ENCODE assay signal across 16 cellular contexts in the genomic region with DNA sequence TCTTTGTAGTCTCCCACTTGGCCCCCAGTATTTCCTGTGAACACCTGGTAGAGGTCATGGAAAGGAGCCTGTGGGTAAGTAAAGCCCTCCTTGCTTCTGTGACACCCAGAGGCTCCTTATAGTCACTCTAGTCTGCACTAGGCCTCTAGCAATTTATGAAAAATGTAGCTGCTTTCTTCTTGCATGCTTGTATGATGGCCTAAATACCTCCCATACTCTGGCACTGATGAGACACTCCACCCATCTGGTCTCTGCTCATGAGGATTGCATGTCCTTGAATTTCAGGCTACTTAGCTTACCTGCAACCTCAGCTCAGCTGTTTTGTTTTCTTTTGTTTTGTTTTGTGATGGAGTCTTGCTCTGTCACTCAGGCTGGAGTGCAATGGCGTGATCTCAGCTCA. TPM values are rescaled to one million over a fixed set of nuclear protein-coding genes. Genes with fewer than 3 reads are reported as not detected.
A peak's percentile ranks its signal among the peaks of the same experiment; 100 is the strongest.
DNase-seq lines count a peak whose midpoint lies in the region; ATAC-seq, FAIRE-seq and TF ChIP-seq lines count a peak whose summit lies in the region.
"Had no signal": no experiment of that assay in that cellular context is flagged by ENCODE, and none has a peak within 500 bp of the region (broad histone marks: within the 10 kb centered on the region; RNA-seq: fewer than 3 reads in every experiment).

No MANE protein-coding gene starts in this region.

- no peaks in the 10 kb centered on the region for H3K27me3 ChIP-seq in GM23338 (ENCODE audit: insufficient read depth)
- H3K27me3 ChIP-seq in endodermal cell (ENCODE audit: control insufficient read depth, insufficient read depth, low read length, poor library complexity, severe bottlenecking), result no peaks in the 10 kb centered on the region
- no peaks in the 10 kb centered on the region for H3K27me3 ChIP-seq in iPS-20b (ENCODE audit: insufficient read depth, low read length)
- H3K27me3 ChIP-seq in tibial artery, result no peaks in the 10 kb centered on the region
- H3K27me3 ChIP-seq: BLaER1 treated with 17β-estradiol and CSF1 and Interleukin-3, amounts not matched to agents 10 nM and 100 nM had no signal

- ATAC-seq in GM23338, result no peak
- ATAC-seq: HepG2, Right ventricle myocardium inferior had no signal

- H3K27ac Mint-ChIP-seq in GM23338 (peak overlapping the region; percentile 24; the same call in 1 of the 2 replicates), endodermal cell (peak overlapping the region; percentile 31)

- H3K4me1 ChIP-seq in GM23338 (ENCODE audit: insufficient read depth) (peaks cover 52% of the 10 kb centered on the region), endodermal cell (ENCODE audit: control insufficient read depth, insufficient read depth, low read length) (peaks cover 12% of the 10 kb centered on the region), iPS-20b (ENCODE audit: insufficient read depth, low read length) (peaks cover 21% of the 10 kb centered on the region; the same call in 1 of the 2 replicates), tibial artery (peaks cover 0 to 5% (median 0%) of the 10 kb centered on the region in 4 donors)

- TF ChIP-seq CTCF in GM23338 (conservative IDR thresholded peaks at IDR 0.05; ENCODE audit: low read depth in 2 of 2) (no peak), endodermal cell (conservative IDR thresholded peaks at IDR 0.05) (no peak), tibial artery (IDR thresholded peaks at IDR 0.05) (no peak)

- no peak for DNase-seq in GM23338 (ENCODE audit: low spot score)
- DNase-seq in endodermal cell, result no peak
- DNase-seq in tibial artery, result no peak
- no peak for DNase-seq in GF-D8 (lab: John Stamatoyannopoulos, UW)
- no peak for DNase-seq in GM12892 (ENCODE audit: insufficient read length)
- no peak for DNase-seq in RKO (ENCODE audit: low spot score)
- DNase-seq: Kasumi-1, NCI-H187 treated with DMSO at 0.1 percent for 48 hours, NCI-H446 treated with DMSO at 0.1 percent for 48 hours, NCI-H82 had no signal

- peaks cover 15% of the 10 kb centered on the region for H3F3A ChIP-seq in GM23338 (replicated peaks; ENCODE audit: low read depth)

- WGBS in endodermal cell (ENCODE audit: insufficient coverage in 1 of 2, insufficient read length in 1 of 2), 2 experiments, result no CpG with 5 or more reads among the region's 1 CpG

- H3K36me3 ChIP-seq in GM23338 (ENCODE audit: insufficient read depth) (no peaks in the 10 kb centered on the region), endodermal cell (ENCODE audit: control insufficient read depth, insufficient read depth, low read length) (peaks cover 38% of the 10 kb centered on the region), iPS-20b (ENCODE audit: insufficient read depth, low read depth, low read length) (no peaks in the 10 kb centered on the region), tibial artery (no peaks in the 10 kb centered on the region)
- H3K36me3 ChIP-seq: BLaER1 treated with 17β-estradiol and CSF1 and Interleukin-3, amounts not matched to agents 10 nM and 100 nM had no signal

- H3K27me3 Mint-ChIP-seq in GM23338 (ENCODE audit: insufficient read depth, low read depth, poor library complexity), result peaks cover 23% of the 10 kb centered on the region
- H3K27me3 Mint-ChIP-seq in endodermal cell (ENCODE audit: insufficient read depth), result no peaks in the 10 kb centered on the region

- H3K9me2 ChIP-seq in GM23338 (ENCODE audit: insufficient read depth), result no peaks in the 10 kb centered on the region

- H3K9ac ChIP-seq in endodermal cell (ENCODE audit: extremely low read depth, low read length, poor library complexity, severe bottlenecking) (no peak overlapping the region), iPS-20b (ENCODE audit: low read depth, low read length) (peak overlapping the region; percentile 22; the same call in 1 of the 2 replicates)
- H3K9ac ChIP-seq: BLaER1 treated with 17β-estradiol and CSF1 and Interleukin-3, amounts not matched to agents 10 nM and 100 nM had no signal

- intact Hi-C loops in tibial artery (cut with DNase I; ENCODE audit: low total_unique reads), result no loop called here

- no peak overlapping the region for H2AFZ ChIP-seq in GM23338

- no peak for FAIRE-seq in GM12892 (lab: Jason Lieb, UNC)
- FAIRE-seq: HepG2 had no signal

- H3K4me1 Mint-ChIP-seq in GM23338, result peaks cover 54% of the 10 kb centered on the region
- H3K4me1 Mint-ChIP-seq in endodermal cell, result peaks cover 58% of the 10 kb centered on the region

- H3K4me3 Mint-ChIP-seq in GM23338 (no peak overlapping the region), endodermal cell (no peak overlapping the region)

- H3K9me3 ChIP-seq in endodermal cell (ENCODE audit: control insufficient read depth, low read length) (no peaks in the 10 kb centered on the region), iPS-20b (ENCODE audit: insufficient read depth, low read depth, low read length) (no peaks in the 10 kb centered on the region), tibial artery (no peaks in the 10 kb centered on the region)
- H3K9me3 ChIP-seq: BLaER1 treated with 17β-estradiol and CSF1 and Interleukin-3, amounts not matched to agents 10 nM and 100 nM had no signal

- TF ChIP-seq POLR2A in GM12892 (IDR thresholded peaks at IDR 0.05; ENCODE audit: low read depth, low read length), result no peak

- no peaks in the 10 kb centered on the region for H4K20me1 ChIP-seq in GM23338 (replicated peaks; ENCODE audit: insufficient read depth)
- H4K20me1 ChIP-seq: BLaER1 treated with 17β-estradiol and CSF1 and Interleukin-3, amounts not matched to agents 10 nM and 100 nM had no signal

- no peaks in the 10 kb centered on the region; the same call in 1 of the 3 replicates for H3K9me3 Mint-ChIP-seq in GM23338
- H3K9me3 Mint-ChIP-seq in endodermal cell, result no peaks in the 10 kb centered on the region

- H3K27ac ChIP-seq in GM23338 (ENCODE audit: low read depth) (peak overlapping the region; percentile 87; the same call in 1 of the 2 replicates), endodermal cell (ENCODE audit: low read depth, low read length) (no peak overlapping the region), iPS-20b (ENCODE audit: low read length) (peak overlapping the region; percentile 35), tibial artery (no peak overlapping the region)
- H3K27ac ChIP-seq: BLaER1 treated with 17β-estradiol and CSF1 and Interleukin-3, amounts not matched to agents 10 nM and 100 nM; SK-N-MC had no signal

- H3K79me2 ChIP-seq in GM23338 (replicated peaks; ENCODE audit: insufficient read depth), result no peaks in the 10 kb centered on the region; the same call in 1 of the 2 replicates

- H3K36me3 Mint-ChIP-seq in GM23338 (ENCODE audit: low read depth), result 0 out of 3 replicates have a peak, but pooled peaks cover 4% of the 10 kb centered on the region
- H3K36me3 Mint-ChIP-seq in endodermal cell (ENCODE audit: low read depth), result peaks cover 35% of the 10 kb centered on the region

- H3K4me2 ChIP-seq in GM23338, result no peak overlapping the region

- H3K4me3 ChIP-seq in GM23338 (no peak overlapping the region), endodermal cell (ENCODE audit: low read length) (no peak overlapping the region), iPS-20b (ENCODE audit: low read length) (no peak overlapping the region), tibial artery (no peak overlapping the region)
- H3K4me3 ChIP-seq: BLaER1 treated with 17β-estradiol and CSF1 and Interleukin-3, amounts not matched to agents 10 nM and 100 nM; SK-N-MC had no signal

TF ChIP-seq in GM23338, 12 proteins besides CTCF, POLR2A, EP300 and RAD21 (continues in another document):
- TF ChIP-seq JUNB (IDR thresholded peaks at IDR 0.05; ENCODE audit: unreplicated experiment) (no peak), NANOG (IDR thresholded peaks at IDR 0.05; ENCODE audit: borderline replicate concordance) (no peak), EZH2phosphoT487 (IDR thresholded peaks at IDR 0.05; ENCODE audit: unreplicated experiment) (no peak), STAT1 (IDR thresholded peaks at IDR 0.05; ENCODE audit: unreplicated experiment) (no peak), ZNF331 (CRISPR knock-in tag; IDR thresholded peaks at IDR 0.05; ENCODE audit: low read depth) (no peak), CREB1 (CRISPR knock-in tag; IDR thresholded peaks at IDR 0.05; ENCODE audit: low read depth) (no peak), ZNF114 (CRISPR knock-in tag; IDR thresholded peaks at IDR 0.05) (no peak)
- TF ChIP-seq, protein P1, sequence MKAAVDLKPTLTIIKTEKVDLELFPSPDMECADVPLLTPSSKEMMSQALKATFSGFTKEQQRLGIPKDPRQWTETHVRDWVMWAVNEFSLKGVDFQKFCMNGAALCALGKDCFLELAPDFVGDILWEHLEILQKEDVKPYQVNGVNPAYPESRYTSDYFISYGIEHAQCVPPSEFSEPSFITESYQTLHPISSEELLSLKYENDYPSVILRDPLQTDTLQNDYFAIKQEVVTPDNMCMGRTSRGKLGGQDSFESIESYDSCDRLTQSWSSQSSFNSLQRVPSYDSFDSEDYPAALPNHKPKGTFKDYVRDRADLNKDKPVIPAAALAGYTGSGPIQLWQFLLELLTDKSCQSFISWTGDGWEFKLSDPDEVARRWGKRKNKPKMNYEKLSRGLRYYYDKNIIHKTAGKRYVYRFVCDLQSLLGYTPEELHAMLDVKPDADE (IDR thresholded peaks at IDR 0.05), result no peak

RNA-seq across cellular contexts. Expression of gene A2ML1, which starts 4.6 kb away (rescaled TPM):
- total RNA-seq in GM23338 (2014; rRNA removed; shearing (Covaris generic)), result 6.0 and 7.5 TPM in 2 replicates
- polyA plus RNA-seq in GM23338 (2016; fragmentation: Nextera tagmentation; extraction: Ambion mirVana), result 3.8 and 4.2 TPM in 2 replicates
- total RNA-seq in endodermal cell, result 10 to 100 TPM in 1 of 2 donors, 1 to 10 TPM in 1; 7.1 to 11.6 TPM
- polyA plus RNA-seq in endodermal cell (2013, experiment 1 of 2), result 1.2 TPM
- polyA plus RNA-seq in endodermal cell (2013, experiment 2 of 2), result 1.1 TPM
- polyA plus RNA-seq in GM12892 (2012; ENCODE audit: missing spikeins), result not detected
- total RNA-seq: HepG2, Right ventricle myocardium inferior had no signal
- polyA plus RNA-seq: AG04450, HepG2 had no signal

Comparison
In these comparisons a context has a peak if more than half of its experiments do, and no peak if none do; other contexts are left out.
1. H3K27ac ChIP-seq: peak in GM23338 (single experiment) and iPS-20b (single experiment); none in endodermal cell (single experiment) and tibial artery (0 of 2).